ENCODE assay signal across 9 cellular contexts in the genomic region with DNA sequence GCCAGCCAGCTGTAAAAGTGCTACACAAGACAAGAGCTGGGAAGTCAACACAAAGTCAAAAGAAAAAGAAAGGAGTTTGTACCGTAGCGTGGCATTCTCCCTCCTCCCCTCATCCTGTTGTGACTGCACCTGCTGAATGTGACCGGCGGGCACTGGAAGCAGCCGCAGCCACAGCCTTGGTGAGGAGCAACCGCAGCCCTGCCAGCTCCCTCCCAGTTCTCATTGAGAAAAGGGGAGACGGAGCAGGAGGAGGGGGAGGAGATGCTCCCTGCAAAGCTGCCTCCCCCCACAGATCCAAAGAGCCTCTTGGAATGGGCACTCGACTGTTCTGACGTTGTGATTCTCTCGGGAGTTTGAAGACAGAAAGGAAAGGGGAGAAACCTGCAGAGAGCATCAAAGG.
DNase-seq lines count a peak whose midpoint lies in the region; ATAC-seq and TF ChIP-seq lines count a peak whose summit lies in the region.
"Had no signal": no experiment of that assay in that cellular context is flagged by ENCODE, and none has a peak within 500 bp of the region (broad histone marks: within the 10 kb centered on the region; RNA-seq: fewer than 3 reads in every experiment).

No MANE protein-coding gene starts in this region.

- H3K27me3 Mint-ChIP-seq in T-helper 17 cell, result peaks cover 22% of the 10 kb centered on the region

- no peaks in the 10 kb centered on the region for H3K36me3 Mint-ChIP-seq in T-helper 17 cell (ENCODE audit: low read depth)

- ATAC-seq in GM19438 (IDR thresholded peaks at IDR 0.05; ENCODE audit: low read depth, unreplicated experiment), result peak; percentile 48
- ATAC-seq in left ventricle myocardium superior, result peak; percentile 41
- ATAC-seq in omental fat pad (ENCODE audit: low FRiP score), result no peak
- ATAC-seq in HG02610 (IDR thresholded peaks at IDR 0.05; ENCODE audit: unreplicated experiment), result no peak
- ATAC-seq in T-helper 17 cell, result no peak

- H3K27ac Mint-ChIP-seq in T-helper 17 cell, result no peak overlapping the region

- TF ChIP-seq CTCF in omental fat pad (IDR thresholded peaks at IDR 0.05), result no peak

- peak; percentile 43 for DNase-seq in NCI-H2107 (lab: John Stamatoyannopoulos, UW)
- DNase-seq in left ventricle myocardium superior, result no peak
- peak; percentile 57 for DNase-seq in retina
- no peak for DNase-seq in activated T-cell treated with anti-CD3 and anti-CD28 coated beads for 4 hours
- DNase-seq in omental fat pad (ENCODE audit: low spot score), result no peak
- DNase-seq in T-helper 17 cell, result no peak
- DNase-seq: effector CD8-positive, alpha-beta T cell had no signal

- no peak overlapping the region for H3K4me3 Mint-ChIP-seq in T-helper 17 cell

- no peaks in the 10 kb centered on the region for H3K9me3 ChIP-seq in T-helper 17 cell (ENCODE audit: control insufficient read depth, low read length, poor library complexity, severe bottlenecking)

- H3K4me1 Mint-ChIP-seq in T-helper 17 cell, result no peaks in the 10 kb centered on the region

- intact Hi-C loops in left ventricle myocardium superior (cut with micrococcal nuclease), result no loop called here

Comparison
In these comparisons a context has a peak if more than half of its experiments do, and no peak if none do; other contexts are left out.
1. ATAC-seq: peak in GM19438 (single experiment) and left ventricle myocardium superior (single experiment); none in omental fat pad (single experiment), HG02610 (single experiment) and T-helper 17 cell (single experiment).
2. DNase-seq: peak in NCI-H2107 (single experiment) and retina (single experiment); none in left ventricle myocardium superior (single experiment), activated T-cell treated with anti-CD3 and anti-CD28 coated beads for 4 hours (single experiment), omental fat pad (single experiment) and T-helper 17 cell (0 of 3).